Comparison of ENCODE assay signal across 1 cellular context in the genomic region with DNA sequence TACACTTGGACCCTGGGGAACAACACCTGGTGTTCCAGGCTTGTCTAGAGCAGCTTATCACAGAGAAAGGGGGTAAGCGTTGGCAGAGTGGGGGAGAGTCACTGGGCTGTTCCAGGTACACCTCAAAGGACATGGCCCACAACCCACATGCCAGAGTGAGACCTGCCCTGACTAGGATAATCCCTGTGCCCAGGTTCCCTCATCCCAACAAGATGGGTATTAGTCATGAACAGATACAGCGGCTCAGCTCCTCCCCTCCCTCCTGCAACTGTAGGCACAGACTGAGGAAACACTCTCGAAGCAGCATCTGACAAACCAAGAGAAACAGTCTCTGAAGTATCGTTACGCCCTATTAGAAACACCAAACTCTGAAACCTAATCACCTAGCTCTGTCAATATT.
TF ChIP-seq lines count a peak whose summit lies in the region.

No MANE protein-coding gene starts in this region.

TF ChIP-seq in SK-N-SH, 30 proteins besides CTCF, POLR2A, EP300 and RAD21 (continued from another document):
- TF ChIP-seq TAF1 (IDR thresholded peaks at IDR 0.05; ENCODE audit: borderline replicate concordance, low read depth, low read length): no peak
- TF ChIP-seq RFX5 (IDR thresholded peaks at IDR 0.05; ENCODE audit: low read length): no peak
- TF ChIP-seq RCOR1 (IDR thresholded peaks at IDR 0.05; ENCODE audit: low read length): no peak
- TF ChIP-seq POLR2AphosphoS5 (IDR thresholded peaks at IDR 0.05; ENCODE audit: low read depth, low read length): no peak
- TF ChIP-seq TEAD4 (IDR thresholded peaks at IDR 0.05; ENCODE audit: borderline replicate concordance, insufficient read depth): no peak
- TF ChIP-seq SIN3A (IDR thresholded peaks at IDR 0.05; ENCODE audit: borderline replicate concordance, low read depth, low read length): no peak
- TF ChIP-seq FOXM1 (IDR thresholded peaks at IDR 0.05; ENCODE audit: low read depth): no peak
- no peak for TF ChIP-seq CHD2 (IDR thresholded peaks at IDR 0.05; ENCODE audit: low read length, partially characterized antibody)
- no peak for TF ChIP-seq USF1 (IDR thresholded peaks at IDR 0.05; ENCODE audit: borderline replicate concordance, low read depth)
- TF ChIP-seq YY1 (IDR thresholded peaks at IDR 0.05; ENCODE audit: low read depth): no peak
- no peak for TF ChIP-seq ZBTB33 (IDR thresholded peaks at IDR 0.05; ENCODE audit: borderline replicate concordance, low read depth)
